8 cellular contexts compared by ENCODE assay signal in genomic region chr22:38240734-38241252, GRCh38. TPM values are rescaled to one million over a fixed set of nuclear protein-coding genes. Genes with fewer than 3 reads are reported as not detected.
DNase-seq lines count a peak whose midpoint lies in the region; ATAC-seq and TF ChIP-seq lines count a peak whose summit lies in the region.

No MANE protein-coding gene starts in this region.

- H3K27me3 ChIP-seq in MG63 (no peaks in the 10 kb centered on the region), uterus (no peaks in the 10 kb centered on the region)

- H3K4me1 ChIP-seq in uterus = peaks cover 9 to 14% of the 10 kb centered on the region in 2 donors

- no peak for TF ChIP-seq CTCF in uterus (IDR thresholded peaks at IDR 0.05)

- no peak for ATAC-seq in GM19463 (IDR thresholded peaks at IDR 0.05; ENCODE audit: unreplicated experiment)

- DNase-seq in C1 segment of cervical spinal cord (lab: John Stamatoyannopoulos, UW) (peak in 9 of 14 donors; percentile 32 to 74 (median 46)), MG63 (peak; percentile 90), dermis microvascular lymphatic vessel endothelial cell (ENCODE audit: low read depth in 2 of 2) (peak; percentile 68 to 94), myocyte (ENCODE audit: low read depth) (peak; percentile 95), uterus (no peak), KG1 (lab: John Stamatoyannopoulos, UW) (no peak), D341Med (ENCODE audit: low spot score) (no peak)

- H3K9me3 ChIP-seq in MG63 (no peaks in the 10 kb centered on the region), uterus (no peaks in the 10 kb centered on the region)

- intact Hi-C loops in uterus (cut with DNase I; ENCODE audit: low total_unique reads) = no loop called here

- H3K27ac ChIP-seq in uterus = no peak overlapping the region

- H3K36me3 ChIP-seq in MG63 = peaks cover 37% of the 10 kb centered on the region
- H3K36me3 ChIP-seq in uterus = no peaks in the 10 kb centered on the region

- TF ChIP-seq POLR2A in uterus (IDR thresholded peaks at IDR 0.05) = no peak

- no peak overlapping the region for H3K4me3 ChIP-seq in MG63
- H3K4me3 ChIP-seq in uterus = no peak overlapping the region

RNA-seq across cellular contexts. Expression of gene TMEM184B, which starts 32.0 kb away (rescaled TPM):
- 18.6 and 20.4 TPM in 2 replicates for total RNA-seq in MG63 (2014; rRNA removed; shearing (Covaris generic); ENCODE audit: low replicate concordance)
- 25.4 and 32.9 TPM in 2 replicates for total RNA-seq in dermis microvascular lymphatic vessel endothelial cell
- 53.4 and 78.0 TPM in 2 replicates for total RNA-seq in myocyte
- polyA plus RNA-seq in myocyte (2012) = 90.4 TPM
- 10 to 100 TPM; 31.7 to 70.4 (median 50.7) TPM for total RNA-seq in uterus

RNA-seq across cellular contexts. Expression of gene MAFF, which starts 39.0 kb away (rescaled TPM):
- total RNA-seq in MG63 (2014; rRNA removed; shearing (Covaris generic); ENCODE audit: low replicate concordance) = 15.8 and 22.0 TPM in 2 replicates
- total RNA-seq in dermis microvascular lymphatic vessel endothelial cell (34.9 and 122 TPM in 2 replicates), myocyte (4.1 and 8.7 TPM in 2 replicates), uterus (100 to 1,000 TPM in 1 of 4 donors, 10 to 100 TPM in 3; 10.1 to 180 (median 44.0) TPM)
- 7.4 TPM for polyA plus RNA-seq in myocyte (2012)

RNA-seq across cellular contexts. Expression of gene PLA2G6, which starts 59.2 kb away (rescaled TPM):
- 2.7 and 3.1 TPM in 2 replicates for total RNA-seq in MG63 (2014; rRNA removed; shearing (Covaris generic); ENCODE audit: low replicate concordance)
- total RNA-seq in dermis microvascular lymphatic vessel endothelial cell (1.5 and 3.5 TPM in 2 replicates), myocyte (15.6 and 18.9 TPM in 2 replicates), uterus (10 to 100 TPM in 3 of 4 donors, 1 to 10 TPM in 1; 8.7 to 50.9 (median 34.5) TPM)
- polyA plus RNA-seq in myocyte (2012) = 14.7 TPM

Comparison
In these comparisons a context has a peak if more than half of its experiments do, and no peak if none do; other contexts are left out.
1. DNase-seq: peak in C1 segment of cervical spinal cord (9 of 14), MG63 (single experiment), dermis microvascular lymphatic vessel endothelial cell (2 of 2) and myocyte (single experiment); none in uterus (0 of 2), KG1 (single experiment) and D341Med (single experiment).